In the genomic region with DNA sequence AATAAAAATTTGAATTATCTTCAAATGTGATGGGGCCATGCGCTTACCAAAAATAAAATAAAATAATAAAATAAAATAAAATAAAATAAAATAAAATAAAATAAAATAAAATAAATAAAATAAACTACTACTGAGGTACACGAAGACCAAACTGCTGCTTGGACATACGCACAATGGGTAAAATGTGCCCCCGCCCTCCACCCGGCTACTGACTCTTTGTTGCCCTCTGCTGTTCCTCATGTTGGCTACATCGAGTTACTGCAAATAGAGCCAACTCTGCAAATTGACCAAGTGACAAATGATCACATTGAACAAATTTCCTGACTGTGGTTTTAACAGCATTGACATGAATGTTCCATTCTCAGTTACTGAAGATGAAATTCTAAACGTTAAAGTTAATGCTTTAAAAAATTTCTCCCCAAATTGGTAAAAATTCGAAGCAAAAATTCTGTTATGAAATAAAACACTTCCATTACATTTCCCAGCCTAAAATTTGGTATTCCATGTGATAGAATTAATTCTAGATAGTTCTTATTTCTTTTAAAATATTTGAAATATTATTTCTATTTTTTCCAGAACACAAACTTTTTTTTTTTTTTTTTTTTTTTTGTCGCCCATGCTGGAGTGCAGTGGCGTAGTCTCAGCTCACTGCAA, we compare ENCODE assay signal across 7 cellular contexts. TPM values are rescaled to one million over a fixed set of nuclear protein-coding genes. Genes with fewer than 3 reads are reported as not detected.
DNase-seq lines count a peak whose midpoint lies in the region; ATAC-seq and TF ChIP-seq lines count a peak whose summit lies in the region.

No MANE protein-coding gene starts in this region.

- CTCF ChIA-PET in Panc1 (lab: Charles Lee) = no interaction called here

- no peak overlapping the region for H3K4me3 ChIP-seq in Panc1 (ENCODE audit: low read depth in 2 of 2, low read length in 2 of 2)
- H3K4me3 ChIP-seq in astrocyte of the cerebellum (ENCODE audit: low read depth, low read length) = no peak overlapping the region

- no peaks in the 10 kb centered on the region for H3K36me3 ChIP-seq in Panc1 (ENCODE audit: control insufficient read depth, insufficient read depth, low read length)

- no peak overlapping the region for H3K27ac ChIP-seq in Panc1 (ENCODE audit: low read length)

- POLR2A ChIA-PET in Panc1 (lab: Charles Lee) = no interaction called here

- DNase-seq in ELR (ENCODE audit: low read depth) = peak; percentile 68
- peak; percentile 50 for DNase-seq in HT1080 (ENCODE audit: low read depth)
- DNase-seq in Panc1 (ENCODE audit: low read depth, low spot score) = peak; percentile 13
- peak; percentile 27 for DNase-seq in astrocyte of the cerebellum (ENCODE audit: low read depth)
- DNase-seq in inferior parietal cortex (ENCODE audit: extremely low spot score) = peak; percentile 74
- peak; percentile 6 to 25 for DNase-seq in stimulated activated CD4-positive, alpha-beta T cell treated with anti-CD3 and anti-CD28 coated beads, Interleukin-4, amount 100 ng/mL, for 48 hours (ENCODE audit: low read depth in 2 of 2)

- H3K27me3 ChIP-seq in Panc1 (ENCODE audit: control insufficient read depth, insufficient read depth, low read length) = no peaks in the 10 kb centered on the region

- in situ Hi-C loops in Panc1 (cut with HindIII; ENCODE audit: low pct_unique_long_range_greater_than_20kb, low sequenced_read_pairs) = no loop called here
- in situ Hi-C loops in astrocyte of the cerebellum (cut with HindIII; ENCODE audit: low sequenced_read_pairs) = no loop called here

- H3K4me1 ChIP-seq in Panc1 (ENCODE audit: control insufficient read depth, insufficient read depth, low read length) = no peaks in the 10 kb centered on the region

- TF ChIP-seq CTCF in Panc1 (IDR thresholded peaks at IDR 0.05) (peak; percentile 83), astrocyte of the cerebellum (IDR thresholded peaks at IDR 0.05; ENCODE audit: low read depth, low read length, missing control alignments) (peak; percentile 81)

- H3K9me3 ChIP-seq in Panc1 (ENCODE audit: control insufficient read depth, insufficient read depth, low read depth, low read length) = no peaks in the 10 kb centered on the region

- BruUV-seq in Panc1 (replicated peaks; lab: Mats Ljungman, UMichigan) = no TSS peak

- intact Hi-C loops in Panc1 (cut with micrococcal nuclease; ENCODE audit: unreplicated experiment) = no loop called here

- ATAC-seq in GM21367 (IDR thresholded peaks at IDR 0.05; ENCODE audit: unreplicated experiment) (peak; percentile 91), Panc1 (no peak)

RNA-seq across cellular contexts. Expression of a gene that starts 18.8 kb away (rescaled TPM):
- 0.10 TPM in 1 of 2 replicates, not detected in the other for total RNA-seq in HT1080 (2014; rRNA removed; shearing (Covaris generic))
- polyA plus RNA-seq in HT1080 (2015; cell fraction: cytosol; rRNA removed) = not detected in 2 replicates
- polyA plus RNA-seq in HT1080 (2015; cell fraction: nucleus; rRNA removed) = not detected in 2 replicates
- total RNA-seq in Panc1 (2021; ENCODE audit: unreplicated experiment) = 0.21 TPM
- 0.62 TPM for polyA plus RNA-seq in Panc1 (2012; ENCODE audit: insufficient read length)

Comparison
In these comparisons a context has a peak if more than half of its experiments do, and no peak if none do; other contexts are left out.
1. DNase-seq: peak in every context shown above with its lines; median percentile 74 in inferior parietal cortex; 68 in ELR; 50 in HT1080; 27 in astrocyte of the cerebellum; 16 in stimulated activated CD4-positive, alpha-beta T cell treated with anti-CD3 and anti-CD28 coated beads, Interleukin-4, amount 100 ng/mL, for 48 hours; 13 in Panc1.